In the genomic region with DNA sequence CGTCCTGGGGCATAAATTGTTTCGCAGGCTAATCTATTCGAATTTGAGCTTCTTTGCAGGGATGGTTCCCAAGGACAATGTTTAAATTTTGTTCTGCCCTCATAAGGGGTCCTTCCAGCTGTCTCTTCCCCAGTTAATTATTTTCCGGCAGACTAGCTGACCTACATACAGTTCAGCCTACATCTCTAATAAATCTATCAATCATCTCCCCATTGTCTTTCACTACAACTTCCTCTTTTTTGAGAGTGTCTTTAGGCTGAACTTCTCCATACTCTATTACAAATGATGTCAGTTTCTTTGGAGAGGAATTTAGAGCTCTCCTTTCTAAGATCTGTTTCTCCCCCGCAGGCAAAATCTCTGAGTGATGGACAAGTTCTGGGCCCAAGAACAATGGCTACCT, we compare ENCODE assay signal across 17 cellular contexts.
"Had no signal": no experiment of that assay in that cellular context is flagged by ENCODE, and none has a peak within 500 bp of the region (broad histone marks: within the 10 kb centered on the region; RNA-seq: fewer than 3 reads in every experiment).

No MANE protein-coding gene starts in this region.

- H3K27me3 Mint-ChIP-seq: activated naive CD4-positive, alpha-beta T cell treated with anti-CD3 and anti-CD28 coated beads, Interleukin-2, amount 50 U/mL, for 24 hours; central memory CD8-positive, alpha-beta T cell; stimulated activated naive B cell treated with anti-CD40 and anti-IgM and Interleukin-4, amounts not matched to agents 10 μg/mL and 1 μg/mL and 100 μg/mL, for 72 hours had no signal

- H3K27me3 ChIP-seq: ascending aorta, thyroid gland had no signal

- H3K4me1 ChIP-seq: ascending aorta, lower lobe of right lung, thyroid gland had no signal

- H3K4me3 Mint-ChIP-seq: activated naive CD4-positive, alpha-beta T cell treated with anti-CD3 and anti-CD28 coated beads, Interleukin-2, amount 50 U/mL, for 24 hours; central memory CD8-positive, alpha-beta T cell; nephron progenitor cell; stimulated activated naive B cell treated with anti-CD40 and anti-IgM and Interleukin-4, amounts not matched to agents 10 μg/mL and 1 μg/mL and 100 μg/mL, for 72 hours; T-helper 2 cell treated with Interferon-gamma antibody and Interleukin-4, amounts not matched to agents 5 μg/mL and 100 μg/mL, for 36 hours had no signal

- H3K27ac Mint-ChIP-seq: activated naive CD4-positive, alpha-beta T cell treated with anti-CD3 and anti-CD28 coated beads, Interleukin-2, amount 50 U/mL, for 24 hours; nephron progenitor cell; stimulated activated naive B cell treated with anti-CD40 and anti-IgM and Interleukin-4, amounts not matched to agents 10 μg/mL and 1 μg/mL and 100 μg/mL, for 72 hours; T-helper 2 cell treated with Interferon-gamma antibody and Interleukin-4, amounts not matched to agents 5 μg/mL and 100 μg/mL, for 36 hours had no signal

- DNase-seq: activated CD4-positive, alpha-beta T cell treated with anti-CD3 and anti-CD28 coated beads for 1 hour; activated CD4-positive, alpha-beta T cell treated with anti-CD3 and anti-CD28 coated beads, Interleukin-2, amount 50 U/mL, for 4 hours; activated gamma-delta T cell; hypothalamus; islet precursor cell; lower lobe of right lung; midbrain; nephron progenitor cell; occipital lobe; stimulated activated naive B cell treated with anti-CD40 and anti-IgM and Interleukin-4, amounts not matched to agents 10 μg/mL and 1 μg/mL and 100 μg/mL, for 72 hours; thyroid gland had no signal

- ATAC-seq: lower lobe of right lung; stimulated activated naive B cell treated with anti-CD40 and anti-IgM and Interleukin-4, amounts not matched to agents 10 μg/mL and 1 μg/mL and 100 μg/mL, for 72 hours had no signal

- H3K27ac ChIP-seq: ascending aorta, coronary artery, lower lobe of right lung, thyroid gland, VCaP had no signal

- H3K4me3 ChIP-seq: ascending aorta, coronary artery, lower lobe of right lung, thyroid gland had no signal

- H3K36me3 ChIP-seq: ascending aorta, lower lobe of right lung, thyroid gland had no signal

- H3K9me3 ChIP-seq: ascending aorta, lower lobe of right lung, thyroid gland had no signal

- H3K9me3 Mint-ChIP-seq: nephron progenitor cell had no signal

- H3K4me1 Mint-ChIP-seq: activated naive CD4-positive, alpha-beta T cell treated with anti-CD3 and anti-CD28 coated beads, Interleukin-2, amount 50 U/mL, for 24 hours; central memory CD8-positive, alpha-beta T cell; nephron progenitor cell; stimulated activated naive B cell treated with anti-CD40 and anti-IgM and Interleukin-4, amounts not matched to agents 10 μg/mL and 1 μg/mL and 100 μg/mL, for 72 hours had no signal
